In the genomic region with DNA sequence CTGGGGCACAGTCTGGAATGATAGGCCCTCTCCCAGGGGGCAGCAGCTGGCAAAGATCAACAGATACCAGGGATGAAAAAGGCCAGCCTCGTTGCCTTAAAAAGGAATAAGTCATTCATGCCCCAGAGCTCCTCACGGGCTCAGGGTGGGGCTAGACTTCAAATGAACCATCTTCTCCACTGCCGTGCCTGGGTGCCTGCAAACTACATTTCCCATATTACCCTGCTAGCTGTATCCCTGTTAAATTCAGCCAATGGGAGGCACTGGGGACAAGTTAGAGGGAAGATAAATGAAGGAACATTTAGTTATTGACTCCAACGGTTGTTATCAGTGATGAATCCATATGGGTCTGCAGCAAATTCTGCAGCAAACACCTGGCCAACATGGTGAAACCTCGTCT, we compare ENCODE assay signal across 28 cellular contexts.
"Had no signal": no experiment of that assay in that cellular context is flagged by ENCODE, and none has a peak within 500 bp of the region (broad histone marks: within the 10 kb centered on the region; RNA-seq: fewer than 3 reads in every experiment).

No MANE protein-coding gene starts in this region.

- H3K4me1 Mint-ChIP-seq: natural killer cell; nephron; neural progenitor cell; stimulated activated effector memory CD8-positive, alpha-beta T cell treated with anti-CD3 and anti-CD28 coated beads, Interleukin-12 subunit alpha, Interleukin-12 subunit beta, amount 100 ng/mL, for 72 hours; stimulated activated naive B cell treated with anti-CD40 and anti-IgM and Interleukin-4, amounts not matched to agents 10 μg/mL and 1 μg/mL and 100 μg/mL, for 72 hours had no signal

- H3K9me3 ChIP-seq: ovary, psoas muscle, right lobe of liver, sigmoid colon, suprapubic skin, testis, tibial artery, transverse colon, upper lobe of right lung, uterus had no signal

- H3K9me3 Mint-ChIP-seq: natural killer cell; neural progenitor cell; stimulated activated naive B cell treated with anti-CD40 and anti-IgM and Interleukin-4, amounts not matched to agents 10 μg/mL and 1 μg/mL and 100 μg/mL, for 72 hours; stimulated activated naive CD8-positive, alpha-beta T cell treated with anti-CD3 and anti-CD28 coated beads, Interleukin-15, Interleukin-2, amounts not matched to agents 100 ng/mL and 50 ng/mL, for 24 hours had no signal

- H3K4me3 ChIP-seq: neural progenitor cell, ovary, psoas muscle, right lobe of liver, sigmoid colon, suprapubic skin, testis, tibial artery, transverse colon, upper lobe of right lung, uterus had no signal

- H2AFZ ChIP-seq: neural progenitor cell, parathyroid adenoma had no signal

- H3K4me3 Mint-ChIP-seq: natural killer cell; nephron; neural progenitor cell; stimulated activated effector memory CD8-positive, alpha-beta T cell treated with anti-CD3 and anti-CD28 coated beads, Interleukin-12 subunit alpha, Interleukin-12 subunit beta, amount 100 ng/mL, for 72 hours; stimulated activated naive B cell treated with anti-CD40 and anti-IgM and Interleukin-4, amounts not matched to agents 10 μg/mL and 1 μg/mL and 100 μg/mL, for 72 hours; stimulated activated naive CD8-positive, alpha-beta T cell treated with anti-CD3 and anti-CD28 coated beads, Interleukin-15, Interleukin-2, amounts not matched to agents 100 ng/mL and 50 ng/mL, for 24 hours; type B pancreatic cell had no signal

- ATAC-seq: natural killer cell; psoas muscle; right cardiac atrium; right lobe of liver; stimulated activated effector memory CD8-positive, alpha-beta T cell treated with anti-CD3 and anti-CD28 coated beads, Interleukin-12 subunit alpha, Interleukin-12 subunit beta, amount 100 ng/mL, for 72 hours; stimulated activated naive B cell treated with anti-CD40 and anti-IgM and Interleukin-4, amounts not matched to agents 10 μg/mL and 1 μg/mL and 100 μg/mL, for 72 hours; upper lobe of right lung had no signal

- H3K27ac ChIP-seq: neural progenitor cell, ovary, parathyroid adenoma, psoas muscle, right lobe of liver, sigmoid colon, suprapubic skin, testis, tibial artery, transverse colon, upper lobe of right lung, uterus had no signal

- H3K27ac Mint-ChIP-seq: natural killer cell; nephron; neural progenitor cell; progenitor cell of endocrine pancreas; stimulated activated effector memory CD8-positive, alpha-beta T cell treated with anti-CD3 and anti-CD28 coated beads, Interleukin-12 subunit alpha, Interleukin-12 subunit beta, amount 100 ng/mL, for 72 hours; stimulated activated naive B cell treated with anti-CD40 and anti-IgM and Interleukin-4, amounts not matched to agents 10 μg/mL and 1 μg/mL and 100 μg/mL, for 72 hours; stimulated activated naive CD8-positive, alpha-beta T cell treated with anti-CD3 and anti-CD28 coated beads, Interleukin-15, Interleukin-2, amounts not matched to agents 100 ng/mL and 50 ng/mL, for 24 hours; type B pancreatic cell had no signal

- H3K4me1 ChIP-seq: neural progenitor cell, parathyroid adenoma, psoas muscle, right lobe of liver, sigmoid colon, suprapubic skin, testis, tibial artery, transverse colon, upper lobe of right lung, uterus had no signal

- H3K79me2 ChIP-seq: parathyroid adenoma had no signal

- H3K36me3 Mint-ChIP-seq: natural killer cell; neural progenitor cell; stimulated activated effector memory CD8-positive, alpha-beta T cell treated with anti-CD3 and anti-CD28 coated beads, Interleukin-12 subunit alpha, Interleukin-12 subunit beta, amount 100 ng/mL, for 72 hours; stimulated activated naive B cell treated with anti-CD40 and anti-IgM and Interleukin-4, amounts not matched to agents 10 μg/mL and 1 μg/mL and 100 μg/mL, for 72 hours; type B pancreatic cell had no signal

- H3K27me3 Mint-ChIP-seq: progenitor cell of endocrine pancreas; stimulated activated naive CD8-positive, alpha-beta T cell treated with anti-CD3 and anti-CD28 coated beads, Interleukin-15, Interleukin-2, amounts not matched to agents 100 ng/mL and 50 ng/mL, for 24 hours; type B pancreatic cell had no signal

- H3K9ac ChIP-seq: neural progenitor cell, parathyroid adenoma had no signal

- H3K4me2 ChIP-seq: neural progenitor cell had no signal

- H3K27me3 ChIP-seq: neural progenitor cell, ovary, right lobe of liver, sigmoid colon, suprapubic skin, testis, tibial artery, transverse colon, upper lobe of right lung, uterus had no signal

- H3K36me3 ChIP-seq: neural progenitor cell, ovary, right lobe of liver, sigmoid colon, suprapubic skin, tibial artery, transverse colon, upper lobe of right lung, uterus had no signal

- DNase-seq: natural killer cell; occipital lobe; ovary; psoas muscle; right cardiac atrium; right lobe of liver; sigmoid colon; small intestine; stimulated activated CD4-positive, alpha-beta T cell treated with anti-CD3 and anti-CD28 coated beads, Interleukin-15, amount 100 ng/mL, for 24 hours; stimulated activated CD4-positive, alpha-beta T cell treated with anti-CD3 and anti-CD28 coated beads, Interleukin-2, amount 100 ng/mL, for 24 hours; stimulated activated CD4-positive, alpha-beta T cell treated with anti-CD3 and anti-CD28 coated beads, Interleukin-2, amount 100 ng/mL, for 48 hours; stimulated activated CD4-positive, alpha-beta T cell treated with anti-CD3 and anti-CD28 coated beads, Interleukin-4, amount 100 ng/mL, for 24 hours; stimulated activated naive B cell treated with anti-CD40 and anti-IgM and Interleukin-4, amounts not matched to agents 10 μg/mL and 1 μg/mL and 100 μg/mL, for 72 hours; stimulated activated naive CD4-positive, alpha-beta T cell treated with Interleukin-2 at 50 U/mL for 16 hours; substantia nigra; testis; tibial artery; transverse colon; upper lobe of right lung; uterus had no signal
